Comparison of ENCODE assay signal across 10 cellular contexts in the genomic region with DNA sequence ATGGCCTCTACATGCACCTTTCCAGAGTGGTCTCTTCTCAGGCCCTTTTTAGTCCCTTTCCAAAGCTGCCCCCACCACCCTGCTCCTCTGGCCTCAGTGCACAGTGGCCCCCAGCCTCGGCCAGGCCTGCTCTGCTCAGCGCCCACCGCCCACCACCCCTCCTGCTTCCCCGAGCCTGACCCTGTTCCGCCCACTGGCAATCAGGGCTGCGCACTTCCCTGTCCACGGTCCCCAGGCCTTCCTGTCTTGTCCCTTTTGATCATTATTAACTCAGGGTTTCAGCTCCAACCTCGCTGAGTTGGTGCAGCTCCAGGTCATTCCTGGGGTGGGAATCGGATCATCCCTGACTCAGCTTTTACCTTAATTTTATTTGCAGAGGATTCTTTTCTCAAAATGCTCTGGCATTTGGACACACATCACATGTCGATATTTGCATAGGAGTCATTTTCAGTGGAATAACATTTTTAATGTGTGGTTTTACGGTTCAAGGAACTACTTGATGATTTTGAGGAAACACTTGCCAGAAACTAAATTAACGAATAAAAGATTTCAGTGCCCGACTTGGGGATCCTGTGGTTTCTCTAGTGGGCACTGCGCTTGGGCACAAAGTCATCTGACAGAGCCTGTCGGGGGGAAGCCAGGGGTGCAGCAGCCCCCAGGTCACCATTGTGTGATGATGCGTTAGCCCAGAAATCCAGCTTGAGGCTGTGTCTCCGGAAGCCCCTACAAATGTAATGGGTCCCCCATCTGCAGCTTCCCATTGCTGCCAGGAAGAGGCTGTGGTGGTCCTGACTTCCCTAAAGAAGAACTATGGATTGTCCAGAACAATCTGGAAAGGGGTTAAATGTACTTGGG. TPM values are rescaled to one million over a fixed set of nuclear protein-coding genes. Genes with fewer than 3 reads are reported as not detected.
A peak's percentile ranks its signal among the peaks of the same experiment; 100 is the strongest.
DNase-seq lines count a peak whose midpoint lies in the region; ATAC-seq and TF ChIP-seq lines count a peak whose summit lies in the region.
"Had no signal": no experiment of that assay in that cellular context is flagged by ENCODE, and none has a peak within 500 bp of the region (broad histone marks: within the 10 kb centered on the region; RNA-seq: fewer than 3 reads in every experiment).

No MANE protein-coding gene starts in this region.

- BruUV-seq in OCI-LY7 (replicated peaks; lab: Mats Ljungman, UMichigan) = TSS peak; percentile 80

- H3K9me3 ChIP-seq in OCI-LY7 (ENCODE audit: low read length) (no peaks in the 10 kb centered on the region), left ventricle myocardium inferior (replicated peaks) (no peaks in the 10 kb centered on the region)
- H3K9me3 ChIP-seq: thoracic aorta had no signal

- H3K27ac ChIP-seq in OCI-LY7 (ENCODE audit: low read depth, low read length, poor library complexity, severe bottlenecking) (peak overlapping the region; percentile 6), left ventricle myocardium inferior (replicated peaks) (peak overlapping the region; percentile 45)
- H3K27ac ChIP-seq: thoracic aorta had no signal

- DNase-seq in activated naive CD4-positive, alpha-beta T cell treated with anti-CD3 and anti-CD28 coated beads, Interleukin-2, amount 10 ng/mL, durations not matched to agents 7 days and 5 days = peak; percentile 13
- no peak for DNase-seq in activated naive CD4-positive, alpha-beta T cell treated with Interleukin-2 at 50 U/mL for 16 hours
- DNase-seq in OCI-LY7 (ENCODE audit: low spot score) (no peak), left ventricle myocardium inferior (no peak), ureter (ENCODE audit: low spot score) (peak; percentile 39), GM10266 (ENCODE audit: extremely low spot score) (no peak), NCI-H2171 treated with DMSO at 0.1 percent for 48 hours (lab: John Stamatoyannopoulos, UW) (no peak)
- DNase-seq: retina had no signal

- H3K79me2 ChIP-seq in OCI-LY7 (ENCODE audit: insufficient read depth, low read depth, low read length) = no peaks in the 10 kb centered on the region

- H3K4me1 ChIP-seq in OCI-LY7 (ENCODE audit: insufficient read depth, low read length, poor library complexity, severe bottlenecking) (peaks cover 12% of the 10 kb centered on the region), left ventricle myocardium inferior (peaks cover 9% of the 10 kb centered on the region)

- no peaks in the 10 kb centered on the region for H4K20me1 ChIP-seq in OCI-LY7 (ENCODE audit: insufficient read depth, low read length)

- POLR2A ChIA-PET in OCI-LY7 (lab: Charles Lee) = interaction anchor here (0.5 to 2.7 kb wide), 10 partner anchors 9 to 423 kb away, joined by 3 to 16 read pairs (median 3); partner anchors contain the start of gene SCLY

- H3K9me3 Mint-ChIP-seq in activated naive CD4-positive, alpha-beta T cell treated with anti-CD3 and anti-CD28 coated beads, Interleukin-2, amount 10 ng/mL, durations not matched to agents 7 days and 5 days = no peaks in the 10 kb centered on the region

- H3K27ac Mint-ChIP-seq in activated naive CD4-positive, alpha-beta T cell treated with anti-CD3 and anti-CD28 coated beads, Interleukin-2, amount 10 ng/mL, durations not matched to agents 7 days and 5 days = no peak overlapping the region

- peak overlapping the region; percentile 18 for H3K4me3 ChIP-seq in OCI-LY7 (ENCODE audit: low read depth, low read length, poor library complexity, severe bottlenecking)
- no peak overlapping the region for H3K4me3 ChIP-seq in left ventricle myocardium inferior
- H3K4me3 ChIP-seq: thoracic aorta had no signal

- TF ChIP-seq CTCF in OCI-LY7 (conservative IDR thresholded peaks at IDR 0.05; ENCODE audit: low read length) (no peak), left ventricle myocardium inferior (IDR thresholded peaks at IDR 0.05; ENCODE audit: borderline replicate concordance) (no peak), GM10266 (IDR thresholded peaks at IDR 0.05; ENCODE audit: control insufficient read depth, insufficient read depth, low read depth, missing control alignments) (no peak)

- no peaks in the 10 kb centered on the region for H3K4me1 Mint-ChIP-seq in activated naive CD4-positive, alpha-beta T cell treated with anti-CD3 and anti-CD28 coated beads, Interleukin-2, amount 10 ng/mL, durations not matched to agents 7 days and 5 days

- H3K9me2 ChIP-seq in OCI-LY7 (ENCODE audit: insufficient read depth, low read length) = no peaks in the 10 kb centered on the region

- CTCF ChIA-PET in activated naive CD4-positive, alpha-beta T cell treated with anti-CD3 and anti-CD28 coated beads, Interleukin-2, amount 10 ng/mL, durations not matched to agents 7 days and 5 days (lab: Charles Lee) = no interaction called here
- CTCF ChIA-PET in OCI-LY7 (lab: Charles Lee; ENCODE audit: unreplicated experiment) = interaction anchor here (0.6 to 1.2 kb wide), 4 partner anchors 8 to 27 kb away, joined by 3 to 5 read pairs (median 4); no protein-coding TSS in a partner anchor

- H3K4me3 Mint-ChIP-seq in activated naive CD4-positive, alpha-beta T cell treated with anti-CD3 and anti-CD28 coated beads, Interleukin-2, amount 10 ng/mL, durations not matched to agents 7 days and 5 days = no peak overlapping the region

- peak overlapping the region; percentile 54 for H3K4me2 ChIP-seq in OCI-LY7 (ENCODE audit: low read length)

- ATAC-seq in HG03175 (IDR thresholded peaks at IDR 0.05; ENCODE audit: unreplicated experiment) = no peak

- intact Hi-C loops in OCI-LY7 (cut with micrococcal nuclease; ENCODE audit: unreplicated experiment) (no loop called here), left ventricle myocardium inferior (cut with micrococcal nuclease) (no loop called here)

- H3K27me3 ChIP-seq in left ventricle myocardium inferior (ENCODE audit: low read depth) = no peaks in the 10 kb centered on the region

- peak overlapping the region; percentile 1; the same call in 1 of the 2 replicates for H2AFZ ChIP-seq in OCI-LY7 (ENCODE audit: low read length)

- no peaks in the 10 kb centered on the region for H3K36me3 ChIP-seq in OCI-LY7 (ENCODE audit: insufficient read depth, low read length)
- H3K36me3 ChIP-seq in left ventricle myocardium inferior = no peaks in the 10 kb centered on the region
- H3K36me3 ChIP-seq: thoracic aorta had no signal

- peaks cover 6% of the 10 kb centered on the region for H3K36me3 Mint-ChIP-seq in activated naive CD4-positive, alpha-beta T cell treated with anti-CD3 and anti-CD28 coated beads, Interleukin-2, amount 10 ng/mL, durations not matched to agents 7 days and 5 days

- no peaks in the 10 kb centered on the region for H3K27me3 Mint-ChIP-seq in activated naive CD4-positive, alpha-beta T cell treated with anti-CD3 and anti-CD28 coated beads, Interleukin-2, amount 10 ng/mL, durations not matched to agents 7 days and 5 days

RNA-seq across cellular contexts. Expression of gene ESPNL, which starts 1.1 kb away (rescaled TPM):
- 7.6 and 7.7 TPM in 2 replicates for total RNA-seq in OCI-LY7 (2014; rRNA removed; shearing (Covaris generic))
- total RNA-seq in OCI-LY7 (2022) (3.4 and 5.0 TPM in 2 replicates), left ventricle myocardium inferior (not detected), ureter (2.4 TPM)

RNA-seq across cellular contexts. Expression of gene SCLY, which starts 38.3 kb away (rescaled TPM):
- total RNA-seq in OCI-LY7 (2014; rRNA removed; shearing (Covaris generic)) = 39.3 and 41.7 TPM in 2 replicates
- total RNA-seq in OCI-LY7 (2022) (29.9 and 31.2 TPM in 2 replicates), left ventricle myocardium inferior (10.9 TPM), ureter (21.6 TPM)

RNA-seq across cellular contexts. Expression of gene KLHL30, which starts 39.4 kb away (rescaled TPM):
- total RNA-seq in OCI-LY7 (2014; rRNA removed; shearing (Covaris generic)) = 0.03 and 0.09 TPM in 2 replicates
- total RNA-seq in OCI-LY7 (2022) (1.7 and 1.9 TPM in 2 replicates), left ventricle myocardium inferior (17.3 TPM), ureter (2.2 TPM)

RNA-seq across cellular contexts. Expression of gene ERFE, which starts 59.7 kb away (rescaled TPM):
- 7.3 and 8.2 TPM in 2 replicates for total RNA-seq in OCI-LY7 (2014; rRNA removed; shearing (Covaris generic))
- total RNA-seq in OCI-LY7 (2022) = 7.6 and 10.2 TPM in 2 replicates
- total RNA-seq in left ventricle myocardium inferior = 0.44 TPM
- 1.8 TPM for total RNA-seq in ureter

Comparison
In these comparisons a context has a peak if more than half of its experiments do, and no peak if none do; other contexts are left out.
1. DNase-seq: peak in activated naive CD4-positive, alpha-beta T cell treated with anti-CD3 and anti-CD28 coated beads, Interleukin-2, amount 10 ng/mL, durations not matched to agents 7 days and 5 days (single experiment) and ureter (single experiment); none in activated naive CD4-positive, alpha-beta T cell treated with Interleukin-2 at 50 U/mL for 16 hours (single experiment), OCI-LY7 (single experiment), left ventricle myocardium inferior (single experiment), GM10266 (single experiment) and NCI-H2171 treated with DMSO at 0.1 percent for 48 hours (single experiment).